In genomic region chr1:148679050-148679786, GRCh38 we compare ENCODE assay signal across 8 cellular contexts.
DNase-seq lines count a peak whose midpoint lies in the region; ATAC-seq, FAIRE-seq and TF ChIP-seq lines count a peak whose summit lies in the region.
"Not testable (repeated sequence)": the region's sequence is repeated elsewhere in the genome, so short reads cannot be mapped to it uniquely, and the experiment has no call there.

No MANE protein-coding gene starts in this region.

- not testable (repeated sequence) for H2AK5ac ChIP-seq in neuronal stem cell (ENCODE audit: low read depth, low read length)

- not testable (repeated sequence) for H4K91ac ChIP-seq in neuronal stem cell (ENCODE audit: low read depth, low read length, poor library complexity)

- not testable (repeated sequence) for H3K79me1 ChIP-seq in neuronal stem cell (ENCODE audit: low read depth, low read length)

- not testable (repeated sequence) for H3K27me3 ChIP-seq in WERI-Rb-1 (ENCODE audit: insufficient read depth, low read depth, severe bottlenecking); neuronal stem cell (ENCODE audit: control insufficient read depth in 3 of 3, insufficient read depth in 3 of 3, low read depth in 1 of 3, low read length in 3 of 3); stomach

- not testable (repeated sequence) for H3K27me3 Mint-ChIP-seq in effector memory CD8-positive, alpha-beta T cell

- not testable (repeated sequence) for TF ChIP-seq EP300 in stomach (IDR thresholded peaks at IDR 0.05)

- not testable (repeated sequence) for H2BK12ac ChIP-seq in neuronal stem cell (ENCODE audit: low read length)

- H2BK15ac ChIP-seq in neuronal stem cell (ENCODE audit: low read length), result not testable (repeated sequence)

- not testable (repeated sequence) for H3K9ac ChIP-seq in kidney (ENCODE audit: low read length in 2 of 2); neuronal stem cell (ENCODE audit: low read depth, low read length, poor library complexity)

- TF ChIP-seq CTCF in WERI-Rb-1 (IDR thresholded peaks at IDR 0.05; ENCODE audit: low read depth, low read length); kidney (IDR thresholded peaks at IDR 0.05; ENCODE audit: borderline replicate concordance, extremely low read depth, insufficient read depth); stomach (IDR thresholded peaks at IDR 0.05): not testable (repeated sequence)

- not testable (repeated sequence) for H3K36me3 Mint-ChIP-seq in effector memory CD8-positive, alpha-beta T cell (ENCODE audit: insufficient read depth)

- not testable (repeated sequence) for H4K8ac ChIP-seq in neuronal stem cell (ENCODE audit: low read depth, low read length)

- peak overlapping the region; percentile 68 for H3K4me3 ChIP-seq in WERI-Rb-1 (ENCODE audit: low read depth, low read length)
- not testable (repeated sequence) for H3K4me3 ChIP-seq in kidney (ENCODE audit: low read length in 2 of 2)
- peak overlapping the region in 1 of 2 donors; percentile 47 for H3K4me3 ChIP-seq in neuronal stem cell (ENCODE audit: low read length in 2 of 2)
- peak overlapping the region in 2 of 4 donors; percentile 49 to 61 for H3K4me3 ChIP-seq in stomach

- H3K4me3 Mint-ChIP-seq in effector memory CD8-positive, alpha-beta T cell, result peak overlapping the region; percentile 54 to 71

- not testable (repeated sequence) for H3K4ac ChIP-seq in neuronal stem cell (ENCODE audit: low read length)

- not testable (repeated sequence) for FAIRE-seq in kidney (lab: Jason Lieb, UNC)

- not testable (repeated sequence) for H3K9me3 ChIP-seq in WERI-Rb-1 (ENCODE audit: severe bottlenecking); kidney (ENCODE audit: control insufficient read depth in 1 of 2, low read length in 2 of 2); neuronal stem cell (replicated peaks in 1 of 2; ENCODE audit: control insufficient read depth in 2 of 2, insufficient read depth in 1 of 2, low read depth in 1 of 2, low read length in 2 of 2); stomach

- in situ Hi-C loops in Caki2 (cut with HindIII; ENCODE audit: low pct_unique_long_range_greater_than_20kb, low sequenced_read_pairs), result not testable (repeated sequence)

- not testable (repeated sequence) for H3K23ac ChIP-seq in neuronal stem cell (ENCODE audit: low read depth, low read length, poor library complexity)

- peak; percentile 80 for ATAC-seq in effector memory CD8-positive, alpha-beta T cell (replicated peaks)

- intact Hi-C loops in kidney (cut with DNase I); stomach (cut with DNase I; ENCODE audit: low total_unique reads): not testable (repeated sequence)

- not testable (repeated sequence) for H3K27ac Mint-ChIP-seq in effector memory CD8-positive, alpha-beta T cell

- not testable (repeated sequence) for H3K4me1 Mint-ChIP-seq in effector memory CD8-positive, alpha-beta T cell (ENCODE audit: low read depth in 2 of 2)

- H3K27ac ChIP-seq in WERI-Rb-1 (peak overlapping the region; percentile 18; the same call in 1 of the 2 replicates), stomach (peak overlapping the region in 3 of 5 donors; percentile 52 to 83 (median 67))
- not testable (repeated sequence) for H3K27ac ChIP-seq in kidney (ENCODE audit: low read depth in 2 of 2, low read length in 2 of 2); neuronal stem cell (replicated peaks; ENCODE audit: low read length)

- H3K4me1 ChIP-seq in kidney (ENCODE audit: control insufficient read depth in 1 of 2, insufficient read depth in 1 of 2, low read depth in 1 of 2, low read length in 2 of 2); neuronal stem cell (ENCODE audit: control insufficient read depth in 2 of 2, insufficient read depth in 1 of 2, low read depth in 1 of 2, low read length in 2 of 2); stomach: not testable (repeated sequence)

- H2BK120ac ChIP-seq in neuronal stem cell (ENCODE audit: low read depth, low read length), result not testable (repeated sequence)

- DNase-seq in Caki2 (ENCODE audit: low read depth), result peak; percentile 48
- peak; percentile 0 for DNase-seq in LoVo (ENCODE audit: low spot score)
- peak; percentile 76 for DNase-seq in WERI-Rb-1
- peak; percentile 9 for DNase-seq in activated gamma-delta T cell treated with Interleukin-2 at 50 U/mL for 16 hours
- peak; percentile 11 to 55 (median 14) for DNase-seq in effector memory CD8-positive, alpha-beta T cell
- DNase-seq in kidney, result peak; percentile 58
- DNase-seq in neuronal stem cell (ENCODE audit: low spot score), result not testable (repeated sequence)
- DNase-seq in stomach, result peak; percentile 60

- H3K36me3 ChIP-seq in WERI-Rb-1; kidney (ENCODE audit: control insufficient read depth in 1 of 2, insufficient read depth in 2 of 2, low read length in 2 of 2); neuronal stem cell (replicated peaks in 1 of 2; ENCODE audit: control insufficient read depth in 2 of 2, insufficient read depth in 2 of 2, low read length in 2 of 2); stomach: not testable (repeated sequence)

- not testable (repeated sequence) for H3K4me2 ChIP-seq in neuronal stem cell (ENCODE audit: insufficient read depth, low read length, poor library complexity, severe bottlenecking)

- H2AFZ ChIP-seq in neuronal stem cell (ENCODE audit: low read length), result peak overlapping the region; percentile 77

- not testable (repeated sequence) for H3K18ac ChIP-seq in neuronal stem cell (ENCODE audit: low read length)

- H3K14ac ChIP-seq in neuronal stem cell (ENCODE audit: low read length), result not testable (repeated sequence)

- TF ChIP-seq POLR2A in stomach (IDR thresholded peaks at IDR 0.05), result not testable (repeated sequence)

- no CpG with 5 or more reads among the region's 77 CpGs for WGBS in neuronal stem cell (ENCODE audit: extremely low coverage in 2 of 2, insufficient read length in 2 of 2, insufficient replicate concordance in 1 of 2), 2 donors
- WGBS in stomach, 5 donors, result 0 to 1% (median 0%) methylated on average over 10 to 29 of the region's 77 CpGs; no CpG with 5 or more reads in 2 of the 5 donors

- not testable (repeated sequence) for H2BK5ac ChIP-seq in neuronal stem cell (ENCODE audit: low read length)

- not testable (repeated sequence) for H3K9me3 Mint-ChIP-seq in effector memory CD8-positive, alpha-beta T cell
